24 cellular contexts compared by ENCODE assay signal in the genomic region with DNA sequence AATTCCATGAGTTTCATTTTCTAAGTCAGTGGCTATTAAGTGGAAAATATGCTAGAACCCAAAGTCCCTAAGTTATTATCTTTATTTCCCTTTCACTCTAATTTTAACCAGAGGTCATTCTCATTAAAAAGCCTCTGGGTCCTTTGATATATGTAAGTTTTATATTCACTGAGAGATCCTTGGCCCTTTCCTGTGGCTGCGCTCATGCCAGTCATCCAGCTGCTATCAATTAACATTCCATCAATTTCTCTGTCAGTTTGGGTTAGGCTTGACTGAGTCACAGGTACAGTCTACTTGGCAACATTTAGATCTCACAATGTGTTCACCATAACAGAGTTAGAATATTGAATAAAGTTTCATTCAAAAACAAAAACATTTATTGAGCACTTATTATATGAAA. TPM values are rescaled to one million over a fixed set of nuclear protein-coding genes. Genes with fewer than 3 reads are reported as not detected.
DNase-seq lines count a peak whose midpoint lies in the region; ATAC-seq and TF ChIP-seq lines count a peak whose summit lies in the region.
"Had no signal": no experiment of that assay in that cellular context is flagged by ENCODE, and none has a peak within 500 bp of the region (broad histone marks: within the 10 kb centered on the region; RNA-seq: fewer than 3 reads in every experiment).

No MANE protein-coding gene starts in this region.

- H3K9me3 ChIP-seq in mammary epithelial cell (replicated peaks; ENCODE audit: insufficient read depth, low read length) (peaks cover 4% of the 10 kb centered on the region), vagina (no peaks in the 10 kb centered on the region)
- H3K9me3 ChIP-seq: thyroid gland had no signal

- DNase-seq in MCF 10A (ENCODE audit: unreplicated experiment) (no peak), mammary epithelial cell (no peak), fibroblast of the aortic adventitia (ENCODE audit: low read depth) (peak; percentile 80), NCI-H748 treated with DMSO at 0.1 percent for 48 hours (lab: John Stamatoyannopoulos, UW) (no peak), vagina (ENCODE audit: extremely low spot score in 2 of 2) (no peak), mesothelial cell of epicardium (ENCODE audit: low spot score in 2 of 2, unreplicated experiment in 2 of 2) (no peak)
- DNase-seq: activated CD4-positive, alpha-beta T cell treated with anti-CD3 and anti-CD28 coated beads, Interleukin-2, amount 50 U/mL, for 1 hour; activated naive CD4-positive, alpha-beta T cell; activated T-cell treated with anti-CD3 and anti-CD28 coated beads for 4 hours; CD4-positive, CD25-positive, alpha-beta regulatory T cell; DND-41; heart right ventricle; KBM-7; mesendoderm; NCI-H2171; stimulated activated CD4-positive, alpha-beta T cell treated with anti-CD3 and anti-CD28 coated beads, Interleukin-12 subunit alpha, Interleukin-12 subunit beta, amount 100 ng/mL, for 4 hours; thyroid gland had no signal

- TF ChIP-seq POLR2A in vagina (IDR thresholded peaks at IDR 0.05): no peak

- H3K27ac Mint-ChIP-seq in MCF 10A (ENCODE audit: low read depth, unreplicated experiment): peak overlapping the region; percentile 51
- H3K27ac Mint-ChIP-seq in mesothelial cell of epicardium: no peak overlapping the region
- H3K27ac Mint-ChIP-seq: CD4-positive, CD25-positive, alpha-beta regulatory T cell; natural killer cell treated with Interleukin-12 subunit alpha and Interleukin-12 subunit beta and Interleukin-15 and Interleukin-18, amount 100 ng/mL, for 72 hours; progenitor cell of endocrine pancreas; stimulated activated memory B cell treated with anti-CD40 and anti-IgM and Interleukin-4, amounts not matched to agents 10 μg/mL and 1 μg/mL and 100 μg/mL, for 72 hours had no signal

- H3K36me3 ChIP-seq in mammary epithelial cell (ENCODE audit: insufficient read depth, low read length) (no peaks in the 10 kb centered on the region), vagina (no peaks in the 10 kb centered on the region)
- H3K36me3 ChIP-seq: heart right ventricle, thyroid gland had no signal

- H3K4me1 ChIP-seq in mammary epithelial cell (ENCODE audit: insufficient read depth, low read length): no peaks in the 10 kb centered on the region
- no peaks in the 10 kb centered on the region for H3K4me1 ChIP-seq in vagina
- H3K4me1 ChIP-seq: heart right ventricle, thyroid gland had no signal

- no peak overlapping the region for H3K4me2 ChIP-seq in mammary epithelial cell (ENCODE audit: insufficient read depth, low read depth, low read length)

- BruUV-seq in MCF 10A (replicated peaks; lab: Mats Ljungman, UMichigan): no TSS peak
- BruUV-seq in mammary epithelial cell (replicated peaks; lab: Mats Ljungman, UMichigan): no TSS peak

- H3K4me3 ChIP-seq in mammary epithelial cell (replicated peaks in 1 of 3; ENCODE audit: insufficient read depth in 1 of 3, low read depth in 2 of 3, low read length in 3 of 3) (no peak overlapping the region), fibroblast of the aortic adventitia (ENCODE audit: low read depth, low read length) (no peak overlapping the region), vagina (no peak overlapping the region)
- H3K4me3 ChIP-seq: heart right ventricle, thyroid gland had no signal

- ATAC-seq in SK-N-SH treated with all-trans-retinoic acid at 6 μM for 48 hours (peak; percentile 96), HG02870 (IDR thresholded peaks at IDR 0.05; ENCODE audit: unreplicated experiment) (no peak)
- ATAC-seq: heart right ventricle; natural killer cell treated with Interleukin-12 subunit alpha and Interleukin-12 subunit beta and Interleukin-15 and Interleukin-18, amount 100 ng/mL, for 72 hours; stimulated activated memory B cell treated with anti-CD40 and anti-IgM and Interleukin-4, amounts not matched to agents 10 μg/mL and 1 μg/mL and 100 μg/mL, for 72 hours had no signal

- H3K27ac ChIP-seq in mammary epithelial cell (ENCODE audit: insufficient read depth, low read depth, low read length) (no peak overlapping the region), vagina (no peak overlapping the region)
- H3K27ac ChIP-seq: 22Rv1, heart right ventricle, HL-60, thyroid gland had no signal

- no peak overlapping the region for H2AFZ ChIP-seq in mammary epithelial cell (ENCODE audit: low read depth, low read length)

- H3K79me2 ChIP-seq in mammary epithelial cell (ENCODE audit: insufficient read depth, low read length): no peaks in the 10 kb centered on the region

- H3K9me3 Mint-ChIP-seq in MCF 10A (ENCODE audit: unreplicated experiment) (peaks cover 22% of the 10 kb centered on the region), mesothelial cell of epicardium (peaks cover 28% of the 10 kb centered on the region)

- no peak overlapping the region for H3K9ac ChIP-seq in mammary epithelial cell (ENCODE audit: insufficient read depth, low read length)

- H3K27me3 Mint-ChIP-seq in MCF 10A (ENCODE audit: insufficient read depth, unreplicated experiment) (no peaks in the 10 kb centered on the region), mesothelial cell of epicardium (ENCODE audit: low read depth) (no peaks in the 10 kb centered on the region)
- H3K27me3 Mint-ChIP-seq: progenitor cell of endocrine pancreas; stimulated activated memory B cell treated with anti-CD40 and anti-IgM and Interleukin-4, amounts not matched to agents 10 μg/mL and 1 μg/mL and 100 μg/mL, for 72 hours had no signal

- intact Hi-C loops in MCF 10A (cut with micrococcal nuclease) (no loop called here), mammary epithelial cell (cut with micrococcal nuclease) (no loop called here), vagina (cut with DNase I) (no loop called here)

- 80% methylated on average over 1 of the region's 1 CpG for WGBS in mammary epithelial cell (ENCODE audit: low coverage, missing lambda C conversion rate)

- TF ChIP-seq CTCF in MCF 10A (IDR thresholded peaks at IDR 0.05; ENCODE audit: unreplicated experiment): no peak
- TF ChIP-seq CTCF in mammary epithelial cell (conservative IDR thresholded peaks at IDR 0.05 in 1 of 2, IDR thresholded peaks at IDR 0.05 in 1 of 2; ENCODE audit: extremely low read depth in 1 of 2, insufficient read depth in 1 of 2, low read depth in 1 of 2, low read length in 2 of 2): no peak
- TF ChIP-seq CTCF in fibroblast of the aortic adventitia (IDR thresholded peaks at IDR 0.05; ENCODE audit: insufficient read depth, low read length): no peak
- TF ChIP-seq CTCF in vagina (IDR thresholded peaks at IDR 0.05): no peak
- no peak for TF ChIP-seq CTCF in mesothelial cell of epicardium (IDR thresholded peaks at IDR 0.05; ENCODE audit: unreplicated experiment)

- no peaks in the 10 kb centered on the region for H3K36me3 Mint-ChIP-seq in MCF 10A (ENCODE audit: insufficient read depth, unreplicated experiment)
- peaks cover 4% of the 10 kb centered on the region for H3K36me3 Mint-ChIP-seq in mesothelial cell of epicardium
- H3K36me3 Mint-ChIP-seq: CD4-positive, CD25-positive, alpha-beta regulatory T cell; natural killer cell treated with Interleukin-12 subunit alpha and Interleukin-12 subunit beta and Interleukin-15 and Interleukin-18, amount 100 ng/mL, for 72 hours had no signal

- H4K20me1 ChIP-seq in mammary epithelial cell (ENCODE audit: insufficient read depth, low read length): no peaks in the 10 kb centered on the region

- dilution Hi-C loops in mammary epithelial cell (cut with HindIII; ENCODE audit: low sequenced_read_pairs): no loop called here

- peaks cover 14% of the 10 kb centered on the region for H3K4me1 Mint-ChIP-seq in MCF 10A (ENCODE audit: insufficient read depth, unreplicated experiment)
- no peaks in the 10 kb centered on the region for H3K4me1 Mint-ChIP-seq in mesothelial cell of epicardium
- H3K4me1 Mint-ChIP-seq: CD4-positive, CD25-positive, alpha-beta regulatory T cell; stimulated activated memory B cell treated with anti-CD40 and anti-IgM and Interleukin-4, amounts not matched to agents 10 μg/mL and 1 μg/mL and 100 μg/mL, for 72 hours had no signal

- CTCF ChIA-PET in MCF 10A (lab: Yijun Ruan, JAX): interaction anchor here (0.6 kb wide), 1 partner anchor 197 kb away, joined by 3 read pairs; no protein-coding TSS in a partner anchor
- CTCF ChIA-PET in mammary epithelial cell (lab: Charles Lee; ENCODE audit: low non-redundant PET): no interaction called here

- H3K27me3 ChIP-seq in mammary epithelial cell (ENCODE audit: insufficient read depth, low read length) (no peaks in the 10 kb centered on the region), vagina (no peaks in the 10 kb centered on the region)
- H3K27me3 ChIP-seq: heart right ventricle, thyroid gland had no signal

- H3K4me3 Mint-ChIP-seq in MCF 10A (ENCODE audit: unreplicated experiment): no peak overlapping the region
- no peak overlapping the region for H3K4me3 Mint-ChIP-seq in mesothelial cell of epicardium
- H3K4me3 Mint-ChIP-seq: CD4-positive, CD25-positive, alpha-beta regulatory T cell; natural killer cell treated with Interleukin-12 subunit alpha and Interleukin-12 subunit beta and Interleukin-15 and Interleukin-18, amount 100 ng/mL, for 72 hours; stimulated activated memory B cell treated with anti-CD40 and anti-IgM and Interleukin-4, amounts not matched to agents 10 μg/mL and 1 μg/mL and 100 μg/mL, for 72 hours had no signal

- in situ Hi-C loops in mammary epithelial cell (cut with MboI; ENCODE audit: low sequenced_read_pairs in 2 of 2): no loop called here

- POLR2A ChIA-PET in MCF 10A (lab: Yijun Ruan, JAX): interaction anchor here (0.9 to 1.5 kb wide), 2 partner anchors 10 to 61 kb away, joined by 3 read pairs; no protein-coding TSS in a partner anchor

TF ChIP-seq in SK-N-SH treated with all-trans-retinoic acid at 6 μM for 48 hours, 23 proteins besides CTCF, POLR2A, EP300 and RAD21:
- no peak for TF ChIP-seq GLIS3 (CRISPR knock-in tag; IDR thresholded peaks at IDR 0.05)
- TF ChIP-seq ZNF565 (CRISPR knock-in tag; conservative IDR thresholded peaks at IDR 0.05; ENCODE audit: low read depth): no peak
- peak; percentile 69 for TF ChIP-seq ISL1 (CRISPR knock-in tag; IDR thresholded peaks at IDR 0.05)
TF ChIP-seq in SK-N-SH treated with all-trans-retinoic acid at 6 μM for 48 hours: peak in this region for 1.

RNA-seq across cellular contexts. Expression of a gene that starts 58.0 kb away (rescaled TPM):
- total RNA-seq in MCF 10A (2022) (14.3 and 24.2 TPM in 2 replicates), mammary epithelial cell (10 to 100 TPM; 14.0 to 26.7 TPM), fibroblast of the aortic adventitia (ENCODE audit: low replicate concordance) (984 and 4,431 TPM in 2 replicates), vagina (102 TPM), mesothelial cell of epicardium (60.3 to 67.9 TPM (median 62.6 TPM) in 3 replicates)
- 3.6 TPM for polyA plus RNA-seq in mammary epithelial cell
- polyA minus RNA-seq in mammary epithelial cell: 5.9 TPM
- polyA plus RNA-seq: CD4-positive, CD25-positive, alpha-beta regulatory T cell had no signal
